In the genomic region with DNA sequence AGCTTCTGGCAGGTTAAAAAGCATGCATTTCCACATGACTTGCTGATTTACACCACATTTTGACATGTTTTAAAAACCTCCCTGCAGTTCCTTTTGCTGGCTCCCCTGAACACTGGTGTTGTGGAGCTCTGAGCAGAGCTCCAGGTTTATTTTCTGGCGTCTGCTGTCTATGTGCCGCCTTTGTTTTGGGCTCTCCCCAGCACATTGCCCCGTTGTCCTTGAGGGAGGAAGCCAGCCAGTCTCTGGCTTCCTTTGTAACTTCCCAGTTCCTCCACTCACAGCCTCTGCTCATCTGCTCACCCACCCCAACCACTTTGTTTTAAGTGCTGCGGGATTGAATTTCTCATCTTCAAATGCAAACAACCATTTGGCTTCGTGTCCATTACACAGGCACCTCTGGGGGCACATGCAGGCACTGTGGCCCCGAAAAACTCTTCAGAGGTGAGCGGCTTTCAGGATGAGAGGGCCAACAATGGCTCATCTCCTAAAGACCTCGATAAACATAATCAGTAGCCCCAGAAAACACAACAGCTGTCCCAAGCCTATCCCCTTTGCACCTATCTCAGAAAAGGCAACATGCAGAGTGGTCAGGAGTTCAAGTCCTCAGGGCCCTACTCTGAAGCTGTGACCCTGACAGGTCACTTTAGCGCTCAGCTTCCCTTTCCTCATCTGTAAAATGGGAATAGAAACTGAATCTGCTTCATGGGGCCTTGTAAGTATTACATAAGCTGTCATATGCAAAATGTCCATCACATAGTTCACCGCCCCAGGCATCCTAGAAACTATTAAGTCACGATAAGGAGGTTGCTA, we compare ENCODE assay signal across 8 cellular contexts. TPM values are rescaled to one million over a fixed set of nuclear protein-coding genes. Genes with fewer than 3 reads are reported as not detected.
DNase-seq lines count a peak whose midpoint lies in the region; ATAC-seq and TF ChIP-seq lines count a peak whose summit lies in the region.

No MANE protein-coding gene starts in this region.

- peak; percentile 26 for DNase-seq in activated T-cell treated with anti-CD3 and anti-CD28 coated beads, Interleukin-2, amount 50 U/mL, for 1 hour
- DNase-seq in activated T-cell treated with anti-CD3 and anti-CD28 coated beads, Interleukin-2, amount 50 U/mL, for 48 hours = no peak
- DNase-seq in HFFc6 (no peak), NAMALWA (ENCODE audit: low spot score) (peak; percentile 68), head of caudate nucleus (peak in 32 of 42 donors; percentile 15 to 65 (median 38)), osteoblast (ENCODE audit: insufficient read length, low spot score, missing footprints) (peak; percentile 85), DMS153 (lab: John Stamatoyannopoulos, UW) (no peak)
- DNase-seq in activated CD8-positive, alpha-beta T cell treated with anti-CD3 and anti-CD28 coated beads for 36 hours = peak; percentile 4

- intact Hi-C loops in activated CD8-positive, alpha-beta T cell treated with anti-CD3 and anti-CD28 coated beads for 36 hours (cut with micrococcal nuclease) = loop anchor here (5.0 kb wide), 1 partner anchor 143 kb away; no protein-coding TSS in a partner anchor
- intact Hi-C loops in head of caudate nucleus (cut with DNase I) = loop anchor here (5.0 to 10.0 kb wide), 3 partner anchors 87 to 780 kb away; partner anchors contain the start of genes ADAMTS17 and LYSMD4

- H3K36me3 ChIP-seq in osteoblast (ENCODE audit: insufficient read depth, low read length) = no peaks in the 10 kb centered on the region

- H3K4me1 Mint-ChIP-seq in HFFc6 (ENCODE audit: low read depth) = peaks cover 32% of the 10 kb centered on the region
- peaks cover 27% of the 10 kb centered on the region for H3K4me1 Mint-ChIP-seq in activated CD8-positive, alpha-beta T cell treated with anti-CD3 and anti-CD28 coated beads for 36 hours (ENCODE audit: low read depth)

- CTCF ChIA-PET in activated CD8-positive, alpha-beta T cell treated with anti-CD3 and anti-CD28 coated beads for 36 hours (lab: Charles Lee) = interaction anchor here (1.2 to 1.6 kb wide), 3 partner anchors 9 to 140 kb away, joined by 3 to 6 read pairs (median 3); no protein-coding TSS in a partner anchor

- TF ChIP-seq CTCF in HFFc6 (IDR thresholded peaks at IDR 0.05) (no peak), osteoblast (IDR thresholded peaks at IDR 0.05; ENCODE audit: extremely low read depth, low read depth, low read length) (no peak)
- TF ChIP-seq CTCF in activated CD8-positive, alpha-beta T cell treated with anti-CD3 and anti-CD28 coated beads for 36 hours (IDR thresholded peaks at IDR 0.05) = no peak

- peak overlapping the region; percentile 18 for H3K27ac ChIP-seq in osteoblast (ENCODE audit: low read depth, low read length)

- peaks cover 4% of the 10 kb centered on the region; the same call in 1 of the 2 replicates for H3K36me3 Mint-ChIP-seq in HFFc6 (ENCODE audit: low read depth)
- H3K36me3 Mint-ChIP-seq in activated CD8-positive, alpha-beta T cell treated with anti-CD3 and anti-CD28 coated beads for 36 hours (ENCODE audit: low read depth) = no peaks in the 10 kb centered on the region

- peaks cover 30% of the 10 kb centered on the region for H3K79me2 ChIP-seq in osteoblast (ENCODE audit: insufficient read depth, low read length)

- peak overlapping the region; percentile 60 for H3K4me3 ChIP-seq in osteoblast (ENCODE audit: insufficient read depth, low read length)

- peak overlapping the region; percentile 55 for H3K4me2 ChIP-seq in osteoblast (ENCODE audit: insufficient read depth, low read length)

- peak overlapping the region; percentile 78 for H2AFZ ChIP-seq in osteoblast (ENCODE audit: low read length)

- 0 out of 2 replicates have a peak overlapping the region, but pooled peaks have one; percentile 4 for H3K27ac Mint-ChIP-seq in HFFc6
- H3K27ac Mint-ChIP-seq in activated CD8-positive, alpha-beta T cell treated with anti-CD3 and anti-CD28 coated beads for 36 hours = peak overlapping the region; percentile 55

- peaks cover 8% of the 10 kb centered on the region for H4K20me1 ChIP-seq in osteoblast (ENCODE audit: insufficient read depth, low read length)

- no peaks in the 10 kb centered on the region for H3K9me3 Mint-ChIP-seq in HFFc6
- H3K9me3 Mint-ChIP-seq in activated CD8-positive, alpha-beta T cell treated with anti-CD3 and anti-CD28 coated beads for 36 hours = no peaks in the 10 kb centered on the region

- POLR2A ChIA-PET in activated CD8-positive, alpha-beta T cell treated with anti-CD3 and anti-CD28 coated beads for 36 hours (lab: Charles Lee) = interaction anchor here (0.9 to 1.4 kb wide), 5 partner anchors 15 to 169 kb away, joined by 3 to 4 read pairs (median 3); no protein-coding TSS in a partner anchor

- peaks cover 16% of the 10 kb centered on the region; the same call in 1 of the 2 replicates for H3K27me3 Mint-ChIP-seq in HFFc6 (ENCODE audit: insufficient read depth)
- peaks cover 1% of the 10 kb centered on the region for H3K27me3 Mint-ChIP-seq in activated CD8-positive, alpha-beta T cell treated with anti-CD3 and anti-CD28 coated beads for 36 hours

- H3K4me3 Mint-ChIP-seq in HFFc6 = peak overlapping the region; percentile 30
- peak overlapping the region; percentile 62 for H3K4me3 Mint-ChIP-seq in activated CD8-positive, alpha-beta T cell treated with anti-CD3 and anti-CD28 coated beads for 36 hours

- ATAC-seq in activated CD8-positive, alpha-beta T cell treated with anti-CD3 and anti-CD28 coated beads for 36 hours = no peak

- H3K9me3 ChIP-seq in osteoblast (ENCODE audit: low read depth, low read length) = no peaks in the 10 kb centered on the region

- peaks cover 29% of the 10 kb centered on the region for H3K4me1 ChIP-seq in osteoblast (ENCODE audit: insufficient read depth, low read length)

- H3K27me3 ChIP-seq in osteoblast (ENCODE audit: insufficient read depth, low read length) = no peaks in the 10 kb centered on the region

RNA-seq across cellular contexts. Expression of gene MEF2A, which starts 1.4 kb away (rescaled TPM):
- total RNA-seq in HFFc6 (2021; fragmentation: NEBNext Ultra II Directional; extraction: Animal tissue kit (Norgen Biotek cat#: 25700)) = 10 to 100 TPM; 22.8 to 25.8 (median 24.0) TPM
- 10 to 100 TPM; 16.4 to 17.6 TPM for total RNA-seq in activated CD8-positive, alpha-beta T cell treated with anti-CD3 and anti-CD28 coated beads for 36 hours
- total RNA-seq in osteoblast = 48.3 and 55.4 TPM in 2 replicates

Comparison
In these comparisons a context has a peak if more than half of its experiments do, and no peak if none do; other contexts are left out.
1. DNase-seq: peak in activated T-cell treated with anti-CD3 and anti-CD28 coated beads, Interleukin-2, amount 50 U/mL, for 1 hour (single experiment), NAMALWA (single experiment), activated CD8-positive, alpha-beta T cell treated with anti-CD3 and anti-CD28 coated beads for 36 hours (single experiment), head of caudate nucleus (32 of 42) and osteoblast (single experiment); none in activated T-cell treated with anti-CD3 and anti-CD28 coated beads, Interleukin-2, amount 50 U/mL, for 48 hours (0 of 2), HFFc6 (single experiment) and DMS153 (single experiment).